ENCODE assay signal across 8 cellular contexts in genomic region chr6:44388876-44389275, GRCh38. TPM values are rescaled to one million over a fixed set of nuclear protein-coding genes. Genes with fewer than 3 reads are reported as not detected.
A peak's percentile ranks its signal among the peaks of the same experiment; 100 is the strongest.
DNase-seq lines count a peak whose midpoint lies in the region; FAIRE-seq and TF ChIP-seq lines count a peak whose summit lies in the region.

No MANE protein-coding gene starts in this region.

- intact Hi-C loops in Calu3 (cut with micrococcal nuclease; ENCODE audit: unreplicated experiment): no loop called here

- H3K4me3 ChIP-seq in NB4 (ENCODE audit: low read depth, low read length) (peak overlapping the region; percentile 97), H1 (ENCODE audit: extremely low read depth in 1 of 4, insufficient read depth in 2 of 4, low read depth in 3 of 4, low read length in 4 of 4) (peak overlapping the region; percentile 11 to 96 (median 78); a peak in 5 of 8 replicates)

- H3K4me1 ChIP-seq in H1 (replicated peaks in 1 of 4; ENCODE audit: control insufficient read depth in 3 of 4, insufficient read depth in 4 of 4, low read length in 3 of 4): peaks cover 0 to 7% (median 1%) of the 10 kb centered on the region in 4 experiments; a peak in 3 of 7 replicates

- no peak overlapping the region for H2BK12ac ChIP-seq in H1 (ENCODE audit: low read depth, low read length)

- H3K9me3 ChIP-seq in H1 (ENCODE audit: insufficient read depth in 2 of 2, low read depth in 1 of 2, low read length in 1 of 2): no peaks in the 10 kb centered on the region

- BruUV-seq in Calu3 (replicated peaks; lab: Mats Ljungman, UMichigan): TSS peak; percentile 71

- no peak overlapping the region for H3K4ac ChIP-seq in H1 (replicated peaks; ENCODE audit: insufficient read length, low read depth, low read length)

- peaks cover 9 to 28% (median 20%) of the 10 kb centered on the region in 4 experiments; a peak in 7 of 8 replicates for H3K36me3 ChIP-seq in H1 (ENCODE audit: control insufficient read depth in 2 of 4, insufficient read depth in 4 of 4, low read length in 3 of 4)

- H3K4me3 Mint-ChIP-seq in Calu3 (ENCODE audit: low read depth, unreplicated experiment) (peak overlapping the region; percentile 98), osteocyte (ENCODE audit: unreplicated experiment) (peak overlapping the region; percentile 95)

- peaks cover 24% of the 10 kb centered on the region for H3K4me1 Mint-ChIP-seq in Calu3 (ENCODE audit: low read depth, unreplicated experiment)
- H3K4me1 Mint-ChIP-seq in osteocyte (ENCODE audit: unreplicated experiment): peaks cover 32% of the 10 kb centered on the region

- no peak for TF ChIP-seq POLR2A in NB4 (IDR thresholded peaks at IDR 0.05; ENCODE audit: extremely low read depth, insufficient read length)
- no peak for TF ChIP-seq POLR2A in H1 (IDR thresholded peaks at IDR 0.05; ENCODE audit: control extremely low read depth in 1 of 2, low read depth in 2 of 2, low read length in 2 of 2)

- no peaks in the 10 kb centered on the region for H3K27me3 Mint-ChIP-seq in Calu3 (ENCODE audit: unreplicated experiment)
- no peaks in the 10 kb centered on the region for H3K27me3 Mint-ChIP-seq in osteocyte (ENCODE audit: unreplicated experiment)

- H2BK20ac ChIP-seq in H1 (ENCODE audit: low read length): no peak overlapping the region

- TF ChIP-seq RAD21 in H1 (IDR thresholded peaks at IDR 0.05 in 1 of 2, conservative IDR thresholded peaks at IDR 0.05 in 1 of 2; ENCODE audit: low read depth in 2 of 2, low read length in 2 of 2): no peak

- H3K27me3 ChIP-seq in H1 (replicated peaks in 1 of 4; ENCODE audit: control insufficient read depth in 3 of 4, extremely low read depth in 1 of 4, insufficient read depth in 3 of 4, low read length in 3 of 4): no peaks in the 10 kb centered on the region

- H2BK15ac ChIP-seq in H1 (ENCODE audit: low read length): no peak overlapping the region

- no peak overlapping the region for H4K8ac ChIP-seq in H1 (ENCODE audit: extremely low read depth, insufficient read depth, low read length)

- POLR2A ChIA-PET in H1 (lab: Charles Lee; ENCODE audit: partially characterized antibody): interaction anchor here (1.0 to 3.4 kb wide), 2 partner anchors 9 to 142 kb away, joined by 3 to 13 read pairs; partner anchors contain the start of gene HSP90AB1

- no peak for FAIRE-seq in H1 (lab: Jason Lieb, UNC)

- no peak for TF ChIP-seq CTCF in Calu3 (IDR thresholded peaks at IDR 0.05; ENCODE audit: unreplicated experiment)
- TF ChIP-seq CTCF in NB4 (IDR thresholded peaks at IDR 0.05; ENCODE audit: low read depth, low read length): no peak
- TF ChIP-seq CTCF in H1 (IDR thresholded peaks at IDR 0.05; ENCODE audit: control extremely low read depth in 1 of 3, insufficient read depth in 1 of 3, low read depth in 1 of 3, low read length in 3 of 3): no peak
- TF ChIP-seq CTCF in osteocyte (IDR thresholded peaks at IDR 0.05): no peak

- no peak for TF ChIP-seq EP300 in H1 (IDR thresholded peaks at IDR 0.05; ENCODE audit: borderline replicate concordance in 1 of 2, low read depth in 2 of 2, low read length in 2 of 2)

- no peak for DNase-seq in Calu3
- DNase-seq in NB4 (ENCODE audit: low read depth): no peak
- no peak for DNase-seq in H1 (ENCODE audit: low read depth in 1 of 2, low spot score in 2 of 2)
- no peak for DNase-seq in osteocyte (ENCODE audit: extremely low spot score, unreplicated experiment)
- DNase-seq in ACHN: no peak
- no peak for DNase-seq in inferior parietal cortex (ENCODE audit: extremely low spot score)
- no peak for DNase-seq in mesenteric fat pad (ENCODE audit: low spot score)
- no peak for DNase-seq in hippocampal formation (lab: John Stamatoyannopoulos, UW)

- no peak overlapping the region for H3K23ac ChIP-seq in H1 (ENCODE audit: insufficient read length)

- H3K79me1 ChIP-seq in H1 (ENCODE audit: low read depth, low read length): peaks cover 11% of the 10 kb centered on the region

- peak overlapping the region; percentile 60 to 87 for H3K4me2 ChIP-seq in H1 (ENCODE audit: insufficient read depth in 1 of 2, low read depth in 2 of 2, low read length in 2 of 2)

- H3K14ac ChIP-seq in H1 (ENCODE audit: insufficient read length): no peak overlapping the region

- peaks cover 0 to 10% of the 10 kb centered on the region in 2 experiments for H4K20me1 ChIP-seq in H1 (replicated peaks in 1 of 2; ENCODE audit: control insufficient read depth in 1 of 2, insufficient read depth in 2 of 2, low read length in 2 of 2)

- H4K5ac ChIP-seq in H1 (ENCODE audit: insufficient read length, low read depth, low read length): no peak overlapping the region

- H3K9me3 Mint-ChIP-seq in Calu3 (ENCODE audit: low read depth, unreplicated experiment): no peaks in the 10 kb centered on the region
- no peaks in the 10 kb centered on the region for H3K9me3 Mint-ChIP-seq in osteocyte (ENCODE audit: unreplicated experiment)

- in situ Hi-C loops in ACHN (cut with HindIII; ENCODE audit: low pct_ligation_motif_present, low pct_unique_long_range_greater_than_20kb, low sequenced_read_pairs): no loop called here

- no peak overlapping the region for H4K91ac ChIP-seq in H1 (replicated peaks; ENCODE audit: insufficient read length, low read length)

- H3K9ac ChIP-seq in H1 (replicated peaks in 1 of 4; ENCODE audit: extremely low read depth in 1 of 4, low read depth in 3 of 4, low read length in 3 of 4): peak overlapping the region in 1 of 4 experiments; percentile 18; a peak in 1 of 7 replicates

- H3K56ac ChIP-seq in H1 (replicated peaks; ENCODE audit: insufficient read length, low read depth, low read length): no peak overlapping the region

- H3K36me3 Mint-ChIP-seq in Calu3 (ENCODE audit: insufficient read depth, unreplicated experiment): peaks cover 69% of the 10 kb centered on the region
- peaks cover 11% of the 10 kb centered on the region for H3K36me3 Mint-ChIP-seq in osteocyte (ENCODE audit: unreplicated experiment)

- peak overlapping the region; percentile 99 for H3K27ac Mint-ChIP-seq in Calu3 (ENCODE audit: unreplicated experiment)
- H3K27ac Mint-ChIP-seq in osteocyte (ENCODE audit: unreplicated experiment): peak overlapping the region; percentile 27

- H3K23me2 ChIP-seq in H1 (ENCODE audit: low read depth, low read length): peaks cover 8% of the 10 kb centered on the region

- H3K27ac ChIP-seq in H1 (ENCODE audit: low read depth, low read length): no peak overlapping the region

- 87% methylated on average over 5 of the region's 5 CpGs; no CpG with 5 or more reads in 1 of the 2 experiments for WGBS in H1 (ENCODE audit: extremely low coverage in 1 of 2, insufficient coverage in 1 of 2, insufficient read length in 1 of 2, insufficient replicate concordance in 2 of 2, low coverage in 1 of 2, low lambda C conversion rate in 2 of 2, missing lambda C conversion rate in 1 of 2), 2 experiments

- peaks cover 16 to 27% of the 10 kb centered on the region in 2 experiments for H3K79me2 ChIP-seq in H1 (ENCODE audit: control insufficient read depth in 1 of 2, insufficient read depth in 2 of 2, low read length in 2 of 2)

- H2BK120ac ChIP-seq in H1 (replicated peaks; ENCODE audit: low read depth, low read length): no peak overlapping the region

- no peak overlapping the region for H3K18ac ChIP-seq in H1 (ENCODE audit: extremely low read depth, low read length)

- H2AFZ ChIP-seq in H1 (ENCODE audit: low read length): no peak overlapping the region

- CTCF ChIA-PET in Calu3 (lab: Charles Lee) (interaction anchor here (0.6 kb wide), 1 partner anchor 40 kb away, joined by 8 read pairs; no protein-coding TSS in a partner anchor), H1 (lab: Charles Lee; ENCODE audit: partially characterized antibody) (no interaction called here)

- no peak overlapping the region for H2AK5ac ChIP-seq in H1 (ENCODE audit: low read depth, low read length)

- H2BK5ac ChIP-seq in H1 (ENCODE audit: low read depth, low read length): no peak overlapping the region

TF ChIP-seq in H1, 55 proteins besides CTCF, POLR2A, EP300 and RAD21:
- TF ChIP-seq GABPA (IDR thresholded peaks at IDR 0.05; ENCODE audit: borderline replicate concordance, insufficient read depth, low read length): no peak
- TF ChIP-seq TAF7 (optimal IDR thresholded peaks at IDR 0.05; ENCODE audit: borderline replicate concordance, low read depth, low read length): no peak
- TF ChIP-seq JUN (IDR thresholded peaks at IDR 0.05; ENCODE audit: low read depth, low read length): no peak
- no peak for TF ChIP-seq TBP (IDR thresholded peaks at IDR 0.05; ENCODE audit: low read depth, low read length)
- TF ChIP-seq EZH2 (IDR thresholded peaks at IDR 0.05; ENCODE audit: low read depth, low read length, severe bottlenecking): no peak
- TF ChIP-seq SIRT6 (IDR thresholded peaks at IDR 0.05; ENCODE audit: low read length): no peak
- TF ChIP-seq BCL11A (IDR thresholded peaks at IDR 0.05; ENCODE audit: low read depth in 2 of 2, low read length in 2 of 2): no peak
- TF ChIP-seq ZNF274 (IDR thresholded peaks at IDR 0.05; ENCODE audit: borderline replicate concordance, extremely low read depth, low read length): no peak

RNA-seq across cellular contexts. Expression of gene CDC5L, which starts 1.4 kb away (rescaled TPM):
- total RNA-seq in Calu3 (2022): 39.2 and 43.4 TPM in 2 replicates
- total RNA-seq in H1 (2021; fragmentation: NEBNext Ultra II Directional; extraction: Animal tissue kit (Norgen Biotek cat#: 25700)): 31.9 and 32.8 TPM in 2 replicates
- polyA plus RNA-seq in H1 (2011; rRNA removed): 5.1 and 8.4 TPM in 2 replicates
- 11.6 TPM for polyA plus RNA-seq in H1 (2011; cell fraction: cytosol; rRNA removed)
- polyA plus RNA-seq in H1 (2011; cell fraction: nucleus; rRNA removed): 7.4 TPM
- 12.1 to 24.2 TPM (median 14.4 TPM) in 4 replicates for polyA plus RNA-seq in H1 (2012, experiment 1 of 2)
- 1.2 TPM for polyA plus RNA-seq in H1 (2012, experiment 2 of 2)
- polyA plus RNA-seq in H1 (2013, experiment 1 of 2): 23.2 TPM
- polyA plus RNA-seq in H1 (2013, experiment 2 of 2): 21.7 TPM
- polyA minus RNA-seq in H1 (2011; rRNA and poly(A)+ RNA removed): 18.5 and 22.4 TPM in 2 replicates
- polyA minus RNA-seq in H1 (2011; cell fraction: cytosol; rRNA and poly(A)+ RNA removed): 13.4 TPM
- 25.0 TPM for polyA minus RNA-seq in H1 (2011; cell fraction: nucleus; rRNA and poly(A)+ RNA removed)
- total RNA-seq in osteocyte: 22.5 and 23.1 TPM in 2 replicates
- 16.8 TPM for total RNA-seq in mesenteric fat pad

RNA-seq across cellular contexts. Expression of gene SPATS1, which starts 46.4 kb away (rescaled TPM):
- total RNA-seq in Calu3 (2022) (not detected in 2 replicates), osteocyte (not detected in 2 replicates), mesenteric fat pad (not detected)
- total RNA-seq in H1 (2021; fragmentation: NEBNext Ultra II Directional; extraction: Animal tissue kit (Norgen Biotek cat#: 25700)): not detected in 2 replicates
- not detected in 2 replicates for polyA plus RNA-seq in H1 (2011; rRNA removed)
- not detected for polyA plus RNA-seq in H1 (2011; cell fraction: cytosol; rRNA removed)
- not detected for polyA plus RNA-seq in H1 (2011; cell fraction: nucleus; rRNA removed)
- polyA plus RNA-seq in H1 (2012, experiment 1 of 2): not detected in 4 replicates
- not detected for polyA plus RNA-seq in H1 (2012, experiment 2 of 2)
- polyA plus RNA-seq in H1 (2013, experiment 1 of 2): not detected
- polyA plus RNA-seq in H1 (2013, experiment 2 of 2): not detected
- not detected in 2 replicates for polyA minus RNA-seq in H1 (2011; rRNA and poly(A)+ RNA removed)
- not detected for polyA minus RNA-seq in H1 (2011; cell fraction: cytosol; rRNA and poly(A)+ RNA removed)
- polyA minus RNA-seq in H1 (2011; cell fraction: nucleus; rRNA and poly(A)+ RNA removed): not detected
